1 cellular context compared by ENCODE assay signal in genomic region chr22:20550851-20551744, GRCh38.
TF ChIP-seq lines count a peak whose summit lies in the region.

No MANE protein-coding gene starts in this region.

TF ChIP-seq in HEK293, 187 proteins besides CTCF, POLR2A, EP300 and RAD21 (continued from another document):
- TF ChIP-seq AEBP2 (tag by site-specific recombination; IDR thresholded peaks at IDR 0.05; ENCODE audit: borderline replicate concordance): no peak
